Comparison of ENCODE assay signal across 18 cellular contexts in the genomic region with DNA sequence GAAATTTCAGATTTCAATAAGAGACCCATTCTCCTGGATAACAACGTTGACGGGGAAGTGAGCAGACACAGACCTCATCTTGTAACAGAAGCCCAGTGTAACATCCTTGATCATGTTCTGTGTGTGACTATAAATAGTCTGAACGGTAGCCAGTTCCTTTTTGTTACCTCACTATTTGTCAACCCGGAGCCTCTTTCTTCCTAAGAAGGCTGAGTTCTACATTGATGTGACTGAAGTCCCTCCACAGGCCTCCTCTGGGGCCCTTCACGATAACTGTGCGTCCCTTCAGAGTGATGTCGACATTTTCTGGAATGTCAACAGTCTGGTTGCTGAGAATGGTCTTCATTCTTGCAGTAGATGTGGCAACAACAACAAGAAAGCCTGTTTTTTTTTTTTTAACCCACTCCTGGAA. TPM values are rescaled to one million over a fixed set of nuclear protein-coding genes. Genes with fewer than 3 reads are reported as not detected.
DNase-seq lines count a peak whose midpoint lies in the region; ATAC-seq, FAIRE-seq and TF ChIP-seq lines count a peak whose summit lies in the region.
"Had no signal": no experiment of that assay in that cellular context is flagged by ENCODE, and none has a peak within 500 bp of the region (broad histone marks: within the 10 kb centered on the region; RNA-seq: fewer than 3 reads in every experiment).

No MANE protein-coding gene starts in this region.

- POLR2A ChIA-PET in GM12878 (lab: Charles Lee): interaction anchor here (0.6 to 0.7 kb wide), 3 partner anchors 321 to 405 kb away, joined by 3 to 5 read pairs (median 4); no protein-coding TSS in a partner anchor

- ATAC-seq in GM12878 (no peak), HG02973 (IDR thresholded peaks at IDR 0.05; ENCODE audit: unreplicated experiment) (no peak), GM18909 (IDR thresholded peaks at IDR 0.05; ENCODE audit: poor library complexity, unreplicated experiment) (no peak)

- H3K27ac Mint-ChIP-seq in mesothelial cell of epicardium: peak overlapping the region; percentile 41
- H3K27ac Mint-ChIP-seq: IgD-negative memory B cell had no signal

- no TSS peak for BruUV-seq in GM12878 (replicated peaks; lab: Mats Ljungman, UMichigan)

- H3K9me3 ChIP-seq in GM12878 (replicated peaks; ENCODE audit: control insufficient read depth, insufficient read depth, low read length): no peaks in the 10 kb centered on the region; the same call in 2 of the 3 replicates
- no peaks in the 10 kb centered on the region for H3K9me3 ChIP-seq in tibial nerve
- H3K9me3 ChIP-seq: HAP-1 had no signal

- peaks cover 6% of the 10 kb centered on the region for H3K4me1 Mint-ChIP-seq in mesothelial cell of epicardium

- H3K79me2 ChIP-seq in GM12878 (ENCODE audit: control insufficient read depth, insufficient read depth, low read length): no peaks in the 10 kb centered on the region

- no peak for FAIRE-seq in GM12878 (lab: Jason Lieb, UNC)

- no peak overlapping the region for H3K9ac ChIP-seq in GM12878 (ENCODE audit: control insufficient read depth, insufficient read depth, low read length)

- SMC1A ChIA-PET in GM12878 (lab: Charles Lee; ENCODE audit: uncharacterized antibody, unreplicated experiment): interaction anchor here (0.7 to 2.3 kb wide), 6 partner anchors 9 to 405 kb away, joined by 3 to 12 read pairs (median 4); no protein-coding TSS in a partner anchor

- H3K4me1 ChIP-seq in GM12878 (ENCODE audit: control insufficient read depth, insufficient read depth, low read length) (peaks cover 8% of the 10 kb centered on the region), tibial nerve (no peaks in the 10 kb centered on the region)
- H3K4me1 ChIP-seq: HAP-1 had no signal

- H4K20me1 ChIP-seq in GM12878 (ENCODE audit: control insufficient read depth, insufficient read depth): no peaks in the 10 kb centered on the region

- RAD21 ChIA-PET in GM12878 (lab: Charles Lee; ENCODE audit: unreplicated experiment): no interaction called here

- TF ChIP-seq CTCF in GM12878 (IDR thresholded peaks at IDR 0.05 in 2 of 3, conservative IDR thresholded peaks at IDR 0.05 in 1 of 3; ENCODE audit: control insufficient read depth in 2 of 3, extremely low read depth in 1 of 3, insufficient read depth in 1 of 3, low read depth in 3 of 3, low read length in 3 of 3) (no peak), mesothelial cell of epicardium (IDR thresholded peaks at IDR 0.05; ENCODE audit: unreplicated experiment) (no peak), tibial nerve (IDR thresholded peaks at IDR 0.05) (no peak)

- WGBS in GM12878 (ENCODE audit: insufficient coverage, insufficient replicate concordance, low lambda C conversion rate, missing lambda C conversion rate): 42% methylated on average over 7 of the region's 7 CpGs
- WGBS in tibial nerve, 2 donors: 17 to 37% methylated on average over 7 of the region's 7 CpGs

- peak overlapping the region; percentile 28; the same call in 1 of the 2 replicates for H2AFZ ChIP-seq in GM12878 (ENCODE audit: control insufficient read depth, low read depth, low read length)

- H3K9me3 Mint-ChIP-seq in mesothelial cell of epicardium: peaks cover 5% of the 10 kb centered on the region
- H3K9me3 Mint-ChIP-seq: IgD-negative memory B cell had no signal

- TF ChIP-seq RAD21 in Ishikawa (IDR thresholded peaks at IDR 0.05; ENCODE audit: low read depth) (no peak), GM12878 (IDR thresholded peaks at IDR 0.05; ENCODE audit: insufficient read depth, low read depth, low read length) (no peak)

- intact Hi-C loops in GM12878 (cut with micrococcal nuclease; ENCODE audit: unreplicated experiment): loop anchor here (5.0 kb wide), 3 partner anchors 49 to 404 kb away; a partner anchor contains a TSS

- DNase-seq in AG08396 (ENCODE audit: low spot score): peak; percentile 29
- no peak for DNase-seq in GM12878 (ENCODE audit: low read depth, low spot score)
- no peak for DNase-seq in mesothelial cell of epicardium (ENCODE audit: low spot score in 2 of 2, unreplicated experiment in 2 of 2)
- no peak for DNase-seq in tibial nerve (ENCODE audit: low spot score in 2 of 2)
- no peak for DNase-seq in NCI-H2227 treated with DMSO at 0.1 percent for 48 hours (lab: John Stamatoyannopoulos, UW)
- DNase-seq: activated CD4-positive, alpha-beta T cell treated with anti-CD3 and anti-CD28 coated beads for 4 hours; activated T-cell treated with anti-CD3 and anti-CD28 coated beads, Interleukin-2, amount 50 U/mL, for 48 hours; EL; glutamatergic neuron; NCI-H2081; occipital lobe; stimulated activated CD4-positive, alpha-beta T cell treated with anti-CD3 and anti-CD28 coated beads, Interleukin-2, amount 100 ng/mL, for 24 hours; T-helper 1 cell had no signal

- TF ChIP-seq EP300 in Ishikawa (IDR thresholded peaks at IDR 0.05; ENCODE audit: borderline replicate concordance) (no peak), GM12878 (IDR thresholded peaks at IDR 0.05; ENCODE audit: borderline replicate concordance in 1 of 2, control insufficient read depth in 1 of 2, low read depth in 2 of 2, low read length in 2 of 2) (no peak), tibial nerve (IDR thresholded peaks at IDR 0.05) (peak in 1 of 2 donors; percentile 55)

- H3K4me3 ChIP-seq in GM12878 (no peak overlapping the region), tibial nerve (no peak overlapping the region)
- H3K4me3 ChIP-seq: HAP-1 had no signal

- CTCF ChIA-PET in GM12878 (lab: Yijun Ruan, JAX): interaction anchor here (0.9 to 4.2 kb wide), 5 partner anchors 9 to 404 kb away, joined by 3 to 30 read pairs (median 3); no protein-coding TSS in a partner anchor

- no peak overlapping the region for H3K4me3 Mint-ChIP-seq in mesothelial cell of epicardium
- H3K4me3 Mint-ChIP-seq: IgD-negative memory B cell had no signal

- TF ChIP-seq POLR2A in GM12878 (IDR thresholded peaks at IDR 0.05; ENCODE audit: low read depth, low read length) (no peak), tibial nerve (IDR thresholded peaks at IDR 0.05) (no peak)

- H3K27me3 Mint-ChIP-seq in mesothelial cell of epicardium (ENCODE audit: low read depth): no peaks in the 10 kb centered on the region
- H3K27me3 Mint-ChIP-seq: IgD-negative memory B cell had no signal

- in situ Hi-C loops in GM12878 (cut with MboI): loop anchor here (5.0 kb wide), 2 partner anchors 284 to 404 kb away; a partner anchor contains a TSS

- H3K27me3 ChIP-seq in GM12878 (replicated peaks in 1 of 2; ENCODE audit: control insufficient read depth in 2 of 2, insufficient read depth in 2 of 2, low read length in 1 of 2) (no peaks in the 10 kb centered on the region), tibial nerve (no peaks in the 10 kb centered on the region)

- H3K27ac ChIP-seq in GM12878 (ENCODE audit: control insufficient read depth, insufficient read depth): no peak overlapping the region
- H3K27ac ChIP-seq in tibial nerve: no peak overlapping the region

- no peaks in the 10 kb centered on the region for H3K36me3 Mint-ChIP-seq in mesothelial cell of epicardium
- H3K36me3 Mint-ChIP-seq: IgD-negative memory B cell had no signal

- H3K4me2 ChIP-seq in GM12878 (ENCODE audit: control insufficient read depth, insufficient read depth): no peak overlapping the region

- H3K36me3 ChIP-seq in GM12878 (ENCODE audit: control insufficient read depth in 2 of 2, insufficient read depth in 2 of 2, low read length in 1 of 2) (no peaks in the 10 kb centered on the region), tibial nerve (no peaks in the 10 kb centered on the region)
- H3K36me3 ChIP-seq: HAP-1 had no signal

TF ChIP-seq in Ishikawa, 13 proteins besides CTCF, POLR2A, EP300 and RAD21:
- TF ChIP-seq TAF1 (IDR thresholded peaks at IDR 0.05; ENCODE audit: low read depth) (no peak), TEAD4 (IDR thresholded peaks at IDR 0.05) (peak; percentile 44; the same call in 1 of the 2 replicates), FOXM1 (IDR thresholded peaks at IDR 0.05; ENCODE audit: borderline replicate concordance, low read depth) (no peak), CEBPB (IDR thresholded peaks at IDR 0.05) (peak; percentile 84)
- TF ChIP-seq, protein P1, sequence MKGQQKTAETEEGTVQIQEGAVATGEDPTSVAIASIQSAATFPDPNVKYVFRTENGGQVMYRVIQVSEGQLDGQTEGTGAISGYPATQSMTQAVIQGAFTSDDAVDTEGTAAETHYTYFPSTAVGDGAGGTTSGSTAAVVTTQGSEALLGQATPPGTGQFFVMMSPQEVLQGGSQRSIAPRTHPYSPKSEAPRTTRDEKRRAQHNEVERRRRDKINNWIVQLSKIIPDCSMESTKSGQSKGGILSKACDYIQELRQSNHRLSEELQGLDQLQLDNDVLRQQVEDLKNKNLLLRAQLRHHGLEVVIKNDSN (IDR thresholded peaks at IDR 0.05): no peak

TF ChIP-seq in GM12878, 131 proteins besides CTCF, POLR2A, EP300 and RAD21 (continues in another document):
- TF ChIP-seq IKZF2 (IDR thresholded peaks at IDR 0.05): no peak
- TF ChIP-seq, protein P2, sequence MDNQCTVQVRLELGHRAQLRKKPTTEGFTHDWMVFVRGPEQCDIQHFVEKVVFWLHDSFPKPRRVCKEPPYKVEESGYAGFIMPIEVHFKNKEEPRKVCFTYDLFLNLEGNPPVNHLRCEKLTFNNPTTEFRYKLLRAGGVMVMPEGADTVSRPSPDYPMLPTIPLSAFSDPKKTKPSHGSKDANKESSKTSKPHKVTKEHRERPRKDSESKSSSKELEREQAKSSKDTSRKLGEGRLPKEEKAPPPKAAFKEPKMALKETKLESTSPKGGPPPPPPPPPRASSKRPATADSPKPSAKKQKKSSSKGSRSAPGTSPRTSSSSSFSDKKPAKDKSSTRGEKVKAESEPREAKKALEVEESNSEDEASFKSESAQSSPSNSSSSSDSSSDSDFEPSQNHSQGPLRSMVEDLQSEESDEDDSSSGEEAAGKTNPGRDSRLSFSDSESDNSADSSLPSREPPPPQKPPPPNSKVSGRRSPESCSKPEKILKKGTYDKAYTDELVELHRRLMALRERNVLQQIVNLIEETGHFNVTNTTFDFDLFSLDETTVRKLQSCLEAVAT (IDR thresholded peaks at IDR 0.05): peak; percentile 67

RNA-seq across cellular contexts. Expression of a gene that starts 6.3 kb away (rescaled TPM):
- total RNA-seq in GM12878 (2013; cell fraction: nucleolus; rRNA removed): 27.9 and 31.8 TPM in 2 replicates
- 3.4 and 4.1 TPM in 2 replicates for total RNA-seq in GM12878 (2014; rRNA removed)
- 3.7 and 4.1 TPM in 2 replicates for total RNA-seq in GM12878 (2014; rRNA removed; fragmentation: Illumina TruSeq; extraction: Trizol)
- 4.7 and 5.6 TPM in 2 replicates for total RNA-seq in GM12878 (2021)
- 1.2 TPM for polyA plus RNA-seq in GM12878 (2011; ENCODE audit: low read depth)
- polyA plus RNA-seq in GM12878 (2011; rRNA removed): 2.7 TPM in 2 replicates
- 2.8 and 3.5 TPM in 2 replicates for polyA plus RNA-seq in GM12878 (2011; cell fraction: cytosol; rRNA removed)
- 3.1 and 3.4 TPM in 2 replicates for polyA plus RNA-seq in GM12878 (2011; cell fraction: nucleus; rRNA removed)
- polyA plus RNA-seq in GM12878 (2012): 1.6 and 1.9 TPM in 2 replicates
- 3.8 and 5.1 TPM in 2 replicates for polyA plus RNA-seq in GM12878 (2014; fragmentation: Illumina TruSeq; extraction: Trizol)
- 1 to 10 TPM; 1.4 to 2.0 TPM for polyA plus RNA-seq in GM12878 (2014; fragmentation: Nextera tagmentation; extraction: Ambion mirVana)
- 2.8 and 3.8 TPM in 2 replicates for polyA plus RNA-seq in GM12878 (2014; rRNA removed)
- 1 to 10 TPM; 2.2 to 2.3 TPM for polyA plus RNA-seq in GM12878 (2016; fragmentation: Nextera tagmentation; extraction: Ambion mirVana)
- 13.5 and 14.4 TPM in 2 replicates for polyA minus RNA-seq in GM12878 (2011; rRNA and poly(A)+ RNA removed)
- 1.3 and 3.0 TPM in 2 replicates for polyA minus RNA-seq in GM12878 (2011; cell fraction: cytosol; rRNA and poly(A)+ RNA removed)
- 9.9 and 18.0 TPM in 2 replicates for polyA minus RNA-seq in GM12878 (2011; cell fraction: nucleus; rRNA and poly(A)+ RNA removed)
- 14.7 to 16.2 TPM (median 15.1 TPM) in 3 replicates for total RNA-seq in mesothelial cell of epicardium
- total RNA-seq in tibial nerve: 10 to 100 TPM; 22.0 to 29.1 (median 25.0) TPM
